Comparison of ENCODE assay signal across 22 cellular contexts in genomic region chr2:215535726-215536125, GRCh38.
DNase-seq lines count a peak whose midpoint lies in the region; ATAC-seq and TF ChIP-seq lines count a peak whose summit lies in the region.
"Had no signal": no experiment of that assay in that cellular context is flagged by ENCODE, and none has a peak within 500 bp of the region (broad histone marks: within the 10 kb centered on the region; RNA-seq: fewer than 3 reads in every experiment).

No MANE protein-coding gene starts in this region.

- peaks cover 17% of the 10 kb centered on the region for H3K9me3 Mint-ChIP-seq in mesothelial cell of epicardium
- H3K9me3 Mint-ChIP-seq: T-helper 2 cell treated with Interferon-gamma antibody and Interleukin-4, amounts not matched to agents 5 μg/mL and 100 μg/mL, for 36 hours had no signal

- H3K27ac Mint-ChIP-seq in mesothelial cell of epicardium, result peak overlapping the region; percentile 27
- H3K27ac Mint-ChIP-seq: activated naive CD4-positive, alpha-beta T cell treated with anti-CD3 and anti-CD28 coated beads for 36 hours; stimulated activated naive CD8-positive, alpha-beta T cell treated with anti-CD3 and anti-CD28 coated beads, Interleukin-15, Interleukin-2, amounts not matched to agents 100 ng/mL and 50 ng/mL, for 24 hours; T-helper 2 cell treated with Interferon-gamma antibody and Interleukin-4, amounts not matched to agents 5 μg/mL and 100 μg/mL, for 36 hours had no signal

- no peaks in the 10 kb centered on the region for H3K27me3 Mint-ChIP-seq in mesothelial cell of epicardium (ENCODE audit: low read depth)
- H3K27me3 Mint-ChIP-seq: stimulated activated naive CD8-positive, alpha-beta T cell treated with anti-CD3 and anti-CD28 coated beads, Interleukin-15, Interleukin-2, amounts not matched to agents 100 ng/mL and 50 ng/mL, for 24 hours had no signal

- peaks cover 16% of the 10 kb centered on the region for H3K4me1 ChIP-seq in suprapubic skin
- H3K4me1 ChIP-seq: uterus had no signal

- TF ChIP-seq POLR2A in suprapubic skin (IDR thresholded peaks at IDR 0.05), result no peak

- 17% methylated on average over 1 of the region's 1 CpG for WGBS in suprapubic skin

- no peak overlapping the region for H3K4me3 ChIP-seq in suprapubic skin
- H3K4me3 ChIP-seq: BLaER1 treated with 17β-estradiol and CSF1 and Interleukin-3, amounts not matched to agents 10 nM and 100 nM; gastroesophageal sphincter; uterus had no signal

- DNase-seq in EH (ENCODE audit: low read depth) (peak; percentile 79), NCI-H748 (lab: John Stamatoyannopoulos, UW; ENCODE audit: unreplicated experiment) (peak; percentile 78), dedifferentiated amniotic fluid mesenchymal stem cell (ENCODE audit: extremely low spot score) (peak; percentile 57), mesothelial cell of epicardium (ENCODE audit: low spot score in 2 of 2, unreplicated experiment in 2 of 2) (no peak), suprapubic skin (ENCODE audit: low spot score in 2 of 2) (no peak), NCI-H2029 (lab: John Stamatoyannopoulos, UW) (no peak)
- DNase-seq: activated CD4-positive, alpha-beta T cell treated with anti-CD3 and anti-CD28 coated beads for 1 hour; activated CD8-positive, alpha-beta memory T cell treated with anti-CD3 and anti-CD28 coated beads, Interleukin-2, amount 50 U/mL, for 4 hours; activated naive CD4-positive, alpha-beta T cell treated with anti-CD3 and anti-CD28 coated beads for 36 hours; DMS79 treated with DMSO at 0.1 percent for 48 hours; effector CD8-positive, alpha-beta T cell; H7; NCI-H82; uterus had no signal

- H3K9me3 ChIP-seq in suprapubic skin, result no peaks in the 10 kb centered on the region
- H3K9me3 ChIP-seq: uterus had no signal

- H3K27ac ChIP-seq in suprapubic skin, result no peak overlapping the region
- H3K27ac ChIP-seq: BLaER1 treated with 17β-estradiol and CSF1 and Interleukin-3, amounts not matched to agents 10 nM and 100 nM; HL-60; uterus had no signal

- ATAC-seq in GM18873 (IDR thresholded peaks at IDR 0.05; ENCODE audit: low FRiP score, unreplicated experiment) (no peak), esophagus mucosa (no peak)
- ATAC-seq: gastroesophageal sphincter, Right ventricle myocardium inferior had no signal

- no peak for TF ChIP-seq EP300 in suprapubic skin (IDR thresholded peaks at IDR 0.05)

- H3K4me3 Mint-ChIP-seq in mesothelial cell of epicardium, result no peak overlapping the region
- H3K4me3 Mint-ChIP-seq: activated naive CD4-positive, alpha-beta T cell treated with anti-CD3 and anti-CD28 coated beads for 36 hours; stimulated activated naive CD8-positive, alpha-beta T cell treated with anti-CD3 and anti-CD28 coated beads, Interleukin-15, Interleukin-2, amounts not matched to agents 100 ng/mL and 50 ng/mL, for 24 hours; T-helper 2 cell treated with Interferon-gamma antibody and Interleukin-4, amounts not matched to agents 5 μg/mL and 100 μg/mL, for 36 hours had no signal

- no peaks in the 10 kb centered on the region for H3K36me3 ChIP-seq in suprapubic skin
- H3K36me3 ChIP-seq: BLaER1 treated with 17β-estradiol and CSF1 and Interleukin-3, amounts not matched to agents 10 nM and 100 nM; gastroesophageal sphincter; uterus had no signal

- H3K27me3 ChIP-seq in suprapubic skin, result no peaks in the 10 kb centered on the region
- H3K27me3 ChIP-seq: BLaER1 treated with 17β-estradiol and CSF1 and Interleukin-3, amounts not matched to agents 10 nM and 100 nM; gastroesophageal sphincter; uterus had no signal

- peaks cover 8% of the 10 kb centered on the region for H3K36me3 Mint-ChIP-seq in mesothelial cell of epicardium

- TF ChIP-seq CTCF in mesothelial cell of epicardium (IDR thresholded peaks at IDR 0.05; ENCODE audit: unreplicated experiment) (no peak), suprapubic skin (IDR thresholded peaks at IDR 0.05) (no peak)

- H3K4me1 Mint-ChIP-seq in mesothelial cell of epicardium, result peaks cover 39% of the 10 kb centered on the region

Comparison
In these comparisons a context has a peak if more than half of its experiments do, and no peak if none do; other contexts are left out.
1. DNase-seq: peak in EH (single experiment), NCI-H748 (single experiment) and dedifferentiated amniotic fluid mesenchymal stem cell (single experiment); none in mesothelial cell of epicardium (0 of 2), suprapubic skin (0 of 2) and NCI-H2029 (single experiment).